30 cellular contexts compared by ENCODE assay signal in the genomic region with DNA sequence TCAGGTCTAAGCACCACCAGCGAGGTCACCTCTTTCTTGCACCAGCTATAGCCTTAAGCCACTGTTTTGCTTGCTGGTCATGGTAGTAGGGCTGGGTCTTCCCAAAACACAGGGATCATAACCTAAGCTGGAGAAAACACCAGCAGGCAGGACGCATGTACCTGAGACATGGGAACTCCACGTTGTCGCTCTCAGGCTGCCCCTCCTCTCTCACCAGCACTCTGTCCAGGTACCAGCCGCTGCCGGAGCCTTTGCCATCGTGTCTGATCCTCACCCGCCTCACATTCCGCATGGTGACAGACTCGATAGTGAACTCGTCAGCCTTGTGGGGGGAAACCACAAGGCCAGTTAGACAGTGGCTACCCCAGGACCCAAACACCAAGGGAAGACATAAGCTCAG.
"Had no signal": no experiment of that assay in that cellular context is flagged by ENCODE, and none has a peak within 500 bp of the region (broad histone marks: within the 10 kb centered on the region; RNA-seq: fewer than 3 reads in every experiment).

No MANE protein-coding gene starts in this region.

- H3K4me3 ChIP-seq: adrenal gland, body of pancreas had no signal

- H3K4me1 Mint-ChIP-seq: activated CD4-positive, alpha-beta T cell treated with anti-CD3 and anti-CD28 coated beads for 36 hours; activated CD4-positive, alpha-beta T cell treated with anti-CD3 and anti-CD28 coated beads, Interleukin-2, amount 10 ng/mL, durations not matched to agents 24 days and 14 days; activated naive CD4-positive, alpha-beta T cell treated with anti-CD3 and anti-CD28 coated beads, Interleukin-2, amount 50 U/mL, for 24 hours; activated naive CD8-positive, alpha-beta T cell treated with anti-CD3 and anti-CD28 coated beads, Interleukin-2, amount 50 U/mL, for 24 hours; activated T-helper 17 cell treated with anti-CD3 and anti-CD28 coated beads, Interleukin-2, amount 50 U/mL, for 72 hours; T-cell had no signal

- ATAC-seq: activated CD4-positive, alpha-beta T cell treated with anti-CD3 and anti-CD28 coated beads for 36 hours; activated naive CD8-positive, alpha-beta T cell treated with anti-CD3 and anti-CD28 coated beads, Interleukin-2, amount 50 U/mL, for 24 hours; activated T-cell treated with anti-CD3 and anti-CD28 coated beads, Interleukin-2, amount 50 U/mL, for 4 hours; activated T-helper 17 cell treated with anti-CD3 and anti-CD28 coated beads, Interleukin-2, amount 50 U/mL, for 72 hours; body of pancreas; effector memory CD8-positive, alpha-beta T cell; T-cell had no signal

- H3K36me3 ChIP-seq: adrenal gland had no signal

- H3K36me3 Mint-ChIP-seq: activated CD4-positive, alpha-beta memory T cell treated with anti-CD3 and anti-CD28 coated beads for 36 hours had no signal

- H3K4me1 ChIP-seq: adrenal gland, body of pancreas had no signal

- H3K4me3 Mint-ChIP-seq: activated CD4-positive, alpha-beta memory T cell treated with anti-CD3 and anti-CD28 coated beads for 36 hours; activated CD4-positive, alpha-beta T cell treated with anti-CD3 and anti-CD28 coated beads for 36 hours; activated CD4-positive, alpha-beta T cell treated with anti-CD3 and anti-CD28 coated beads, Interleukin-2, amount 10 ng/mL, durations not matched to agents 24 days and 14 days; activated naive CD4-positive, alpha-beta T cell treated with anti-CD3 and anti-CD28 coated beads, Interleukin-2, amount 50 U/mL, for 24 hours; activated naive CD8-positive, alpha-beta T cell treated with anti-CD3 and anti-CD28 coated beads for 36 hours; activated naive CD8-positive, alpha-beta T cell treated with anti-CD3 and anti-CD28 coated beads, Interleukin-2, amount 50 U/mL, for 24 hours; activated T-cell treated with anti-CD3 and anti-CD28 coated beads, Interleukin-2, amount 50 U/mL, for 4 hours; activated T-helper 17 cell treated with anti-CD3 and anti-CD28 coated beads, Interleukin-2, amount 50 U/mL, for 72 hours; effector memory CD8-positive, alpha-beta T cell; T-cell; T-helper 1 cell treated with Interleukin-12 subunit alpha and Interleukin-12 subunit beta and Interleukin-4 antibody, amounts not matched to agents 30 μg/mL and 1 μg/mL, for 36 hours had no signal

- DNase-seq: activated CD4-positive, alpha-beta memory T cell treated with anti-CD3 and anti-CD28 coated beads for 36 hours; activated CD4-positive, alpha-beta T cell treated with anti-CD3 and anti-CD28 coated beads for 36 hours; activated CD4-positive, alpha-beta T cell treated with anti-CD3 and anti-CD28 coated beads, Interleukin-2, amount 10 ng/mL, durations not matched to agents 24 days and 14 days; activated CD4-positive, CD25-positive, alpha-beta regulatory T cell; activated CD4-positive, CD25-positive, alpha-beta regulatory T cell treated with anti-CD3 and anti-CD28 coated beads, Interleukin-2, amount 50 U/mL, for 72 hours; activated CD8-positive, alpha-beta memory T cell treated with anti-CD3 and anti-CD28 coated beads for 24 hours; activated effector memory CD4-positive, alpha-beta T cell treated with Interleukin-2 at 50 U/mL for 16 hours; activated gamma-delta T cell treated with Interleukin-2 at 50 U/mL for 16 hours; activated naive CD4-positive, alpha-beta T cell treated with Interleukin-2 at 50 U/mL for 16 hours; activated naive CD8-positive, alpha-beta T cell treated with anti-CD3 and anti-CD28 coated beads for 36 hours; activated naive CD8-positive, alpha-beta T cell treated with anti-CD3 and anti-CD28 coated beads, Interleukin-2, amount 50 U/mL, for 24 hours; activated T-cell treated with anti-CD3 and anti-CD28 coated beads, Interleukin-2, amount 50 U/mL, for 4 hours; adrenal gland; amygdala; aorta; body of pancreas; caudate nucleus; cortex of kidney; dermis blood vessel endothelial cell; effector CD4-positive, alpha-beta T cell; effector memory CD8-positive, alpha-beta T cell; foreskin fibroblast; head of caudate nucleus; SW 1271; T-cell; T-helper 9 cell had no signal

- H3K27ac ChIP-seq: adrenal gland, body of pancreas, epithelial cell of prostate had no signal

- H3K27me3 ChIP-seq: body of pancreas had no signal

- H3K27ac Mint-ChIP-seq: activated CD4-positive, alpha-beta memory T cell treated with anti-CD3 and anti-CD28 coated beads for 36 hours; activated CD4-positive, alpha-beta T cell treated with anti-CD3 and anti-CD28 coated beads for 36 hours; activated CD4-positive, alpha-beta T cell treated with anti-CD3 and anti-CD28 coated beads, Interleukin-2, amount 10 ng/mL, durations not matched to agents 24 days and 14 days; activated naive CD4-positive, alpha-beta T cell treated with anti-CD3 and anti-CD28 coated beads, Interleukin-2, amount 50 U/mL, for 24 hours; activated naive CD8-positive, alpha-beta T cell treated with anti-CD3 and anti-CD28 coated beads for 36 hours; activated naive CD8-positive, alpha-beta T cell treated with anti-CD3 and anti-CD28 coated beads, Interleukin-2, amount 50 U/mL, for 24 hours; activated T-helper 17 cell treated with anti-CD3 and anti-CD28 coated beads, Interleukin-2, amount 50 U/mL, for 72 hours; effector memory CD8-positive, alpha-beta T cell; T-cell; T-helper 1 cell treated with Interleukin-12 subunit alpha and Interleukin-12 subunit beta and Interleukin-4 antibody, amounts not matched to agents 30 μg/mL and 1 μg/mL, for 36 hours had no signal
